In the genomic region with DNA sequence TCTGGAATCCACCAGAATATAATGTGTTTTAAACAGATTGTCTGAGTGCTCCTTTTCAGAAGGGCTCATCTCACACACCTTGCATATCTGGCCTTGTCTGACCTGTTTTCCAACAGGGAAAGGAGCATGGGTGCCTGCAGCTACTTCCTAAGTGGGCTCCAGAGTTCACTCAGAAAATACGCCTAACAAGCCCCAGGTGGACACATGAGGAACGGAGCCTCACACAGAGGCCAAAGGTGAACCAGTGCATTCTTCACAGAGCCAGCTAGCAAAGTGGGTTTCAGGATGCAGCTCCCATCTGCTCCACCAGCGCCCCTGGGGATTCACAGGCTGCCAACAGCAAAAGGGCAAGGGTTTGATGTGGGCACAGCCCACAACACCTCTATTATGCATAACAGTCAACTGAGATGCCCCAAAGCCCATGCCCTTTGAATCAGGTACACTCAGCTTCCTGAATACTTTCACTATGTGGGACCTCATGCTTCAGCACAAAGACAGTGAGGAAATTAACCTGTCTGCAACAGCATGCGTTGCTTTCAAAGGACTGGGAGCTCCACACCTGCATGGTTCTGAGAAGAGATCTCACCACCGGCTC, we compare ENCODE assay signal across 20 cellular contexts.
"Had no signal": no experiment of that assay in that cellular context is flagged by ENCODE, and none has a peak within 500 bp of the region (broad histone marks: within the 10 kb centered on the region; RNA-seq: fewer than 3 reads in every experiment).

No MANE protein-coding gene starts in this region.

- H3K4me3 ChIP-seq: body of pancreas, left ventricle myocardium inferior, ovary, prostate gland, right atrium auricular region had no signal

- DNase-seq: activated CD4-positive, alpha-beta T cell treated with anti-CD3 and anti-CD28 coated beads, Interleukin-2, amount 50 U/mL, for 1 hour; activated CD4-positive, CD25-positive, alpha-beta regulatory T cell treated with anti-CD3 and anti-CD28 coated beads, Interleukin-2, amount 50 U/mL, for 72 hours; activated CD8-positive, alpha-beta T cell treated with anti-CD3 and anti-CD28 coated beads, Interleukin-2, amount 10 ng/mL, durations not matched to agents 7 days and 5 days; activated gamma-delta T cell; activated naive CD4-positive, alpha-beta T cell treated with anti-CD3 and anti-CD28 coated beads, Interleukin-2, amount 50 U/mL, for 16 hours; activated naive CD8-positive, alpha-beta T cell treated with anti-CD3 and anti-CD28 coated beads, Interleukin-2, amount 50 U/mL, for 24 hours; anterior cingulate cortex; body of pancreas; effector CD4-positive, alpha-beta T cell; foreskin keratinocyte; left ventricle myocardium inferior; naive thymus-derived CD4-positive, alpha-beta T cell; ovary; stimulated activated CD4-positive, alpha-beta T cell treated with anti-CD3 and anti-CD28 coated beads, Interleukin-4, amount 100 ng/mL, for 24 hours; stimulated activated naive CD8-positive, alpha-beta T cell treated with anti-CD3 and anti-CD28 coated beads, Interleukin-15, Interleukin-2, amounts not matched to agents 100 U/mL and 50 U/mL, for 24 hours; WERI-Rb-1 had no signal

- H3K36me3 ChIP-seq: left ventricle myocardium inferior, ovary, prostate gland, right atrium auricular region, WERI-Rb-1 had no signal

- FAIRE-seq: endometrium, TTC549 had no signal

- H3K9me3 ChIP-seq: body of pancreas, left ventricle myocardium inferior, ovary, prostate gland, right atrium auricular region had no signal

- H3K27ac ChIP-seq: body of pancreas, foreskin keratinocyte, left ventricle myocardium inferior, ovary, prostate gland, right atrium auricular region, WERI-Rb-1 had no signal

- H3K4me1 ChIP-seq: body of pancreas, foreskin keratinocyte, prostate gland had no signal

- H3K27me3 ChIP-seq: body of pancreas, foreskin keratinocyte, ovary, right atrium auricular region had no signal

- ATAC-seq: activated CD8-positive, alpha-beta T cell treated with anti-CD3 and anti-CD28 coated beads, Interleukin-2, amount 10 ng/mL, durations not matched to agents 7 days and 5 days; activated naive CD8-positive, alpha-beta T cell treated with anti-CD3 and anti-CD28 coated beads, Interleukin-2, amount 50 U/mL, for 24 hours; body of pancreas; foreskin keratinocyte; naive thymus-derived CD4-positive, alpha-beta T cell; stimulated activated naive CD8-positive, alpha-beta T cell treated with anti-CD3 and anti-CD28 coated beads, Interleukin-15, Interleukin-2, amounts not matched to agents 100 U/mL and 50 U/mL, for 24 hours had no signal
